In the genomic region with DNA sequence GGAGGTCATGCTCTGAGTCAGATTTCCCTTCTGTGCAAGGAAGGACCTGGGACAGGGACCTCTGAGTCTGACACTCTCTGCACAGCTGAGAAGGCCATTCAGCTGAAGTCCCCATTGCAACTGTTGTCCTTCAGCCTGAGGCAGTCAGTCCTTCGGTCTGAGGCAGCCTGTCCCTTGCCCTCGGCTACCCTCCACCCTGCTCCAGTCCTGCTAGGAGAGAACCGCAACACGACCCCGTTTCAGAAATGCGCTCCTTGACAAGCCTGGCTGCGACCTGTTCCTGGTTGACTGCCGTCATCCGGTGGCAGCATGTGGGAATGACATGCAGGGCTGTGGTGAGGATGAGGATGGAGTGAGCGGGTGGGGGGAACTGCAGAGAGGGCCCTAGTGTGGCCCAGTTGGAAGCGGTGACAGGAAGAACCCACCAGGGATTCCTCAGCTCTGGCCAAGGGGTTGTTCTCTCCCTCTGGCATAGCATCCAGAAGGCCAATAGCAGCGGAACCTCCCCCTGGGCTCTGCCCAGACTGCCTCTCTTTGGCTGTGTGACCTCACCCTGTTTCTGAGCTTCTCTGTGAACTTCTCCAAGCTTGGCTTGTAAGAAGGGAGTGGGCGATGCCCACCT, we compare ENCODE assay signal across 8 cellular contexts. TPM values are rescaled to one million over a fixed set of nuclear protein-coding genes. Genes with fewer than 3 reads are reported as not detected.
A peak's percentile ranks its signal among the peaks of the same experiment; 100 is the strongest.
DNase-seq lines count a peak whose midpoint lies in the region; ATAC-seq, FAIRE-seq and TF ChIP-seq lines count a peak whose summit lies in the region.
"Had no signal": no experiment of that assay in that cellular context is flagged by ENCODE, and none has a peak within 500 bp of the region (broad histone marks: within the 10 kb centered on the region; RNA-seq: fewer than 3 reads in every experiment).

No MANE protein-coding gene starts in this region.

- H3K4me1 ChIP-seq in RWPE2 (ENCODE audit: insufficient read depth, poor library complexity, severe bottlenecking) (no peaks in the 10 kb centered on the region), thyroid gland (peaks cover 27 to 32% of the 10 kb centered on the region in 2 donors)

- H3K4me3 ChIP-seq in RWPE2 (ENCODE audit: severe bottlenecking) = no peak overlapping the region
- no peak overlapping the region for H3K4me3 ChIP-seq in thyroid gland (replicated peaks in 1 of 3)

- intact Hi-C loops in thyroid gland (cut with DNase I) = loop anchor here (2.0 kb wide), 1 partner anchor 140 kb away; no protein-coding TSS in a partner anchor

- peak; percentile 97 for TF ChIP-seq CTCF in RWPE2 (IDR thresholded peaks at IDR 0.05; ENCODE audit: poor library complexity, severe bottlenecking)
- TF ChIP-seq CTCF in osteocyte (IDR thresholded peaks at IDR 0.05) = peak; percentile 98
- TF ChIP-seq CTCF in thyroid gland (IDR thresholded peaks at IDR 0.05) = peak; percentile 89 to 99 (median 98)

- WGBS in thyroid gland, 2 donors = 16 to 19% methylated on average over 3 to 10 of the region's 13 CpGs

- no peak overlapping the region for H3K27ac ChIP-seq in RWPE2 (ENCODE audit: poor library complexity, severe bottlenecking)
- H3K27ac ChIP-seq in thyroid gland = peak overlapping the region in 1 of 3 donors; percentile 77

- H3K9me3 ChIP-seq in RWPE2 (ENCODE audit: severe bottlenecking) (no peaks in the 10 kb centered on the region), thyroid gland (no peaks in the 10 kb centered on the region)

- peak; percentile 80 for DNase-seq in GM12891 (ENCODE audit: insufficient read length, low spot score)
- DNase-seq in HuH-7.5 (ENCODE audit: low spot score) = peak; percentile 91
- DNase-seq in RWPE2 (ENCODE audit: low spot score) = no peak
- peak; percentile 89 for DNase-seq in activated effector memory CD4-positive, alpha-beta T cell treated with anti-CD3 and anti-CD28 coated beads, Interleukin-2, amount 50 U/mL, for 16 hours
- DNase-seq in frontal cortex (ENCODE audit: low spot score in 2 of 2) = peak; percentile 70 to 82
- peak; percentile 89 for DNase-seq in osteocyte (ENCODE audit: extremely low spot score, unreplicated experiment)
- peak; percentile 72 to 77 for DNase-seq in thyroid gland

- H3K27me3 Mint-ChIP-seq in osteocyte (ENCODE audit: unreplicated experiment) = peaks cover 6% of the 10 kb centered on the region

- no peaks in the 10 kb centered on the region for H3K9me3 Mint-ChIP-seq in osteocyte (ENCODE audit: unreplicated experiment)

- H3K27ac Mint-ChIP-seq in osteocyte (ENCODE audit: unreplicated experiment) = no peak overlapping the region

- no peaks in the 10 kb centered on the region for H3K4me1 Mint-ChIP-seq in osteocyte (ENCODE audit: unreplicated experiment)

- peak; percentile 77 for ATAC-seq in RWPE2 (ENCODE audit: low read depth)

- H3K36me3 ChIP-seq in RWPE2 (ENCODE audit: low read depth) = no peaks in the 10 kb centered on the region
- no peaks in the 10 kb centered on the region for H3K36me3 ChIP-seq in thyroid gland

- FAIRE-seq in GM12891 (lab: Jason Lieb, UNC) (peak; percentile 96), frontal cortex (lab: Jason Lieb, UNC) (no peak)

- H3K4me3 Mint-ChIP-seq in osteocyte (ENCODE audit: unreplicated experiment) = no peak overlapping the region

- H3K27me3 ChIP-seq in RWPE2 (ENCODE audit: insufficient read depth, poor library complexity, severe bottlenecking) (no peaks in the 10 kb centered on the region), thyroid gland (no peaks in the 10 kb centered on the region)

- no peaks in the 10 kb centered on the region for H3K36me3 Mint-ChIP-seq in osteocyte (ENCODE audit: unreplicated experiment)

- TF ChIP-seq POLR2A in GM12891 (IDR thresholded peaks at IDR 0.05; ENCODE audit: low read depth, low read length) = no peak
- no peak for TF ChIP-seq POLR2A in thyroid gland (IDR thresholded peaks at IDR 0.05)

TF ChIP-seq in GM12891, 5 proteins besides CTCF, POLR2A, EP300 and RAD21:
- TF ChIP-seq SPI1 (IDR thresholded peaks at IDR 0.05; ENCODE audit: low read depth, low read length) (0 out of 2 replicates have a peak, but pooled peaks have one; percentile 16), TAF1 (IDR thresholded peaks at IDR 0.05; ENCODE audit: low read depth, low read length) (no peak)

RNA-seq across cellular contexts. Expression of gene ANGPT4, which starts 40.3 kb away (rescaled TPM):
- polyA plus RNA-seq in GM12891 (2012; ENCODE audit: low read depth, missing spikeins) = not detected
- total RNA-seq in frontal cortex (not detected), osteocyte (not detected in 2 replicates), thyroid gland (1 to 10 TPM in 3 of 4 donors, under 1 TPM in 1; 0.40 to 3.8 (median 3.2) TPM)
- total RNA-seq: mononuclear cell had no signal

RNA-seq across cellular contexts. Expression of gene RSPO4, which starts 45.7 kb away (rescaled TPM):
- polyA plus RNA-seq in GM12891 (2012; ENCODE audit: low read depth, missing spikeins) = not detected
- total RNA-seq in frontal cortex = under 0.01 TPM
- not detected in 2 replicates for total RNA-seq in osteocyte
- 1 to 10 TPM in 2 of 4 donors, under 1 TPM in 2; 0.27 to 4.8 (median 0.65) TPM for total RNA-seq in thyroid gland
- total RNA-seq: mononuclear cell had no signal
